ENCODE assay signal across 33 cellular contexts in genomic region chr6:45024610-45025009, GRCh38.
"Had no signal": no experiment of that assay in that cellular context is flagged by ENCODE, and none has a peak within 500 bp of the region (broad histone marks: within the 10 kb centered on the region; RNA-seq: fewer than 3 reads in every experiment).

No MANE protein-coding gene starts in this region.

- H3K27me3 ChIP-seq: adrenal gland, body of pancreas, brain microvascular endothelial cell, breast epithelium had no signal

- H3K4me3 Mint-ChIP-seq: activated B cell treated with CpG ODN at 0.5 μM for 24 hours; activated CD4-positive, alpha-beta memory T cell treated with anti-CD3 and anti-CD28 coated beads, Interleukin-2, amount 10 ng/mL, durations not matched to agents 7 days and 5 days; activated CD4-positive, alpha-beta T cell treated with anti-CD3 and anti-CD28 coated beads for 36 hours; activated CD4-positive, alpha-beta T cell treated with anti-CD3 and anti-CD28 coated beads, Interleukin-2, amount 10 ng/mL, durations not matched to agents 7 days and 5 days; activated CD8-positive, alpha-beta memory T cell treated with anti-CD3 and anti-CD28 coated beads, Interleukin-2, amount 10 ng/mL, durations not matched to agents 7 days and 5 days; activated CD8-positive, alpha-beta T cell treated with anti-CD3 and anti-CD28 coated beads, Interleukin-2, amount 10 ng/mL, durations not matched to agents 7 days and 5 days; activated naive CD4-positive, alpha-beta T cell treated with anti-CD3 and anti-CD28 coated beads for 36 hours; activated naive CD8-positive, alpha-beta T cell treated with anti-CD3 and anti-CD28 coated beads for 36 hours; activated T-cell treated with anti-CD3 and anti-CD28 coated beads, Interleukin-2, amount 50 U/mL, for 24 hours; T-helper 1 cell treated with Interleukin-12 subunit alpha and Interleukin-12 subunit beta and Interleukin-4 antibody, amounts not matched to agents 30 μg/mL and 1 μg/mL, for 36 hours; T-helper 2 cell treated with Interferon-gamma antibody and Interleukin-4, amounts not matched to agents 5 μg/mL and 100 μg/mL, for 36 hours had no signal

- H3K4me1 ChIP-seq: adrenal gland, body of pancreas, breast epithelium had no signal

- H3K36me3 ChIP-seq: adrenal gland, brain microvascular endothelial cell, breast epithelium had no signal

- H3K4me3 ChIP-seq: adrenal gland, body of pancreas, breast epithelium had no signal

- H3K9me3 ChIP-seq: body of pancreas, breast epithelium had no signal

- H3K27ac Mint-ChIP-seq: activated B cell treated with CpG ODN at 0.5 μM for 24 hours; activated CD4-positive, alpha-beta memory T cell treated with anti-CD3 and anti-CD28 coated beads, Interleukin-2, amount 10 ng/mL, durations not matched to agents 7 days and 5 days; activated CD4-positive, alpha-beta T cell treated with anti-CD3 and anti-CD28 coated beads for 36 hours; activated CD4-positive, alpha-beta T cell treated with anti-CD3 and anti-CD28 coated beads, Interleukin-2, amount 10 ng/mL, durations not matched to agents 7 days and 5 days; activated CD8-positive, alpha-beta memory T cell treated with anti-CD3 and anti-CD28 coated beads, Interleukin-2, amount 10 ng/mL, durations not matched to agents 7 days and 5 days; activated CD8-positive, alpha-beta T cell treated with anti-CD3 and anti-CD28 coated beads, Interleukin-2, amount 10 ng/mL, durations not matched to agents 7 days and 5 days; activated naive CD4-positive, alpha-beta T cell treated with anti-CD3 and anti-CD28 coated beads for 36 hours; activated naive CD4-positive, alpha-beta T cell treated with anti-CD3 and anti-CD28 coated beads, Interleukin-2, amount 50 U/mL, for 72 hours; activated naive CD8-positive, alpha-beta T cell treated with anti-CD3 and anti-CD28 coated beads for 36 hours; activated T-cell treated with anti-CD3 and anti-CD28 coated beads, Interleukin-2, amount 50 U/mL, for 24 hours; T-helper 1 cell treated with Interleukin-12 subunit alpha and Interleukin-12 subunit beta and Interleukin-4 antibody, amounts not matched to agents 30 μg/mL and 1 μg/mL, for 36 hours; T-helper 2 cell treated with Interferon-gamma antibody and Interleukin-4, amounts not matched to agents 5 μg/mL and 100 μg/mL, for 36 hours had no signal

- DNase-seq: activated B cell treated with CpG ODN at 0.5 μM for 24 hours; activated CD4-positive, alpha-beta memory T cell treated with anti-CD3 and anti-CD28 coated beads, Interleukin-2, amount 10 ng/mL, durations not matched to agents 7 days and 5 days; activated CD4-positive, alpha-beta T cell treated with anti-CD3 and anti-CD28 coated beads for 1 hour; activated CD4-positive, alpha-beta T cell treated with anti-CD3 and anti-CD28 coated beads for 36 hours; activated CD4-positive, alpha-beta T cell treated with anti-CD3 and anti-CD28 coated beads for 48 hours; activated CD4-positive, alpha-beta T cell treated with anti-CD3 and anti-CD28 coated beads, Interleukin-2, amount 10 ng/mL, durations not matched to agents 7 days and 5 days; activated CD4-positive, alpha-beta T cell treated with anti-CD3 and anti-CD28 coated beads, Interleukin-2, amount 50 U/mL, for 48 hours; activated CD8-positive, alpha-beta memory T cell treated with anti-CD3 and anti-CD28 coated beads for 24 hours; activated CD8-positive, alpha-beta memory T cell treated with anti-CD3 and anti-CD28 coated beads, Interleukin-2, amount 10 ng/mL, durations not matched to agents 7 days and 5 days; activated CD8-positive, alpha-beta memory T cell treated with anti-CD3 and anti-CD28 coated beads, Interleukin-2, amount 50 U/mL, for 48 hours; activated CD8-positive, alpha-beta T cell treated with anti-CD3 and anti-CD28 coated beads, Interleukin-2, amount 10 ng/mL, durations not matched to agents 7 days and 5 days; activated effector memory CD4-positive, alpha-beta T cell treated with anti-CD3 and anti-CD28 coated beads, Interleukin-2, amount 50 U/mL, for 16 hours; activated gamma-delta T cell treated with Interleukin-2 at 50 U/mL for 16 hours; activated naive CD4-positive, alpha-beta T cell; activated naive CD4-positive, alpha-beta T cell treated with anti-CD3 and anti-CD28 coated beads for 36 hours; activated naive CD4-positive, alpha-beta T cell treated with anti-CD3 and anti-CD28 coated beads, Interleukin-2, amount 50 U/mL, for 16 hours; activated naive CD8-positive, alpha-beta T cell treated with anti-CD3 and anti-CD28 coated beads for 36 hours; activated T-cell treated with anti-CD3 and anti-CD28 coated beads, Interleukin-2, amount 50 U/mL, for 24 hours; activated T-cell treated with anti-CD3 and anti-CD28 coated beads, Interleukin-2, amount 50 U/mL, for 48 hours; adrenal gland; amniotic stem cell; aorta; body of pancreas; brain microvascular endothelial cell; central memory CD4-positive, alpha-beta T cell; T-helper 1 cell; T-helper 9 cell had no signal

- H3K27ac ChIP-seq: adrenal gland, body of pancreas, brain microvascular endothelial cell, breast epithelium, VCaP had no signal

- H3K27me3 Mint-ChIP-seq: activated B cell treated with CpG ODN at 0.5 μM for 24 hours; activated CD4-positive, alpha-beta memory T cell treated with anti-CD3 and anti-CD28 coated beads, Interleukin-2, amount 10 ng/mL, durations not matched to agents 7 days and 5 days; activated CD4-positive, alpha-beta T cell treated with anti-CD3 and anti-CD28 coated beads for 36 hours; activated CD4-positive, alpha-beta T cell treated with anti-CD3 and anti-CD28 coated beads, Interleukin-2, amount 10 ng/mL, durations not matched to agents 7 days and 5 days; activated CD8-positive, alpha-beta memory T cell treated with anti-CD3 and anti-CD28 coated beads, Interleukin-2, amount 10 ng/mL, durations not matched to agents 7 days and 5 days; activated naive CD8-positive, alpha-beta T cell treated with anti-CD3 and anti-CD28 coated beads for 36 hours; activated T-cell treated with anti-CD3 and anti-CD28 coated beads, Interleukin-2, amount 50 U/mL, for 24 hours had no signal

- ATAC-seq: activated CD4-positive, alpha-beta T cell treated with anti-CD3 and anti-CD28 coated beads for 36 hours; activated CD4-positive, CD25-positive, alpha-beta regulatory T cell treated with anti-CD3 and anti-CD28 coated beads, Interleukin-2, amount 50 U/mL, for 24 hours; activated CD8-positive, alpha-beta memory T cell treated with anti-CD3 and anti-CD28 coated beads, Interleukin-2, amount 10 ng/mL, durations not matched to agents 7 days and 5 days; activated CD8-positive, alpha-beta T cell treated with anti-CD3 and anti-CD28 coated beads, Interleukin-2, amount 10 ng/mL, durations not matched to agents 7 days and 5 days; activated naive CD4-positive, alpha-beta T cell treated with anti-CD3 and anti-CD28 coated beads, Interleukin-2, amount 50 U/mL, for 72 hours; body of pancreas had no signal
